In genomic region chr15:43106486-43106829, GRCh38 we compare ENCODE assay signal across 8 cellular contexts. TPM values are rescaled to one million over a fixed set of nuclear protein-coding genes. Genes with fewer than 3 reads are reported as not detected.
DNase-seq lines count a peak whose midpoint lies in the region; ATAC-seq, FAIRE-seq and TF ChIP-seq lines count a peak whose summit lies in the region.

No MANE protein-coding gene starts in this region.

- H3K36me3 Mint-ChIP-seq in activated CD4-positive, alpha-beta T cell treated with anti-CD3 and anti-CD28 coated beads, Interleukin-2, amount 10 ng/mL, durations not matched to agents 24 days and 14 days (ENCODE audit: low read depth): peaks cover 24% of the 10 kb centered on the region

- peak overlapping the region; percentile 82 for H3K9ac ChIP-seq in HepG2 (ENCODE audit: insufficient read depth, low read depth, low read length)

- H3K4me2 ChIP-seq in HepG2 (ENCODE audit: low read depth, low read length): peak overlapping the region; percentile 83

- no peaks in the 10 kb centered on the region for H3K27me3 Mint-ChIP-seq in activated CD4-positive, alpha-beta T cell treated with anti-CD3 and anti-CD28 coated beads, Interleukin-2, amount 10 ng/mL, durations not matched to agents 24 days and 14 days

- no peak for TF ChIP-seq RAD21 in HepG2 (CRISPR knock-in tag; IDR thresholded peaks at IDR 0.05)

- no peaks in the 10 kb centered on the region for H3K9me3 ChIP-seq in ascending aorta
- no peaks in the 10 kb centered on the region for H3K9me3 ChIP-seq in HepG2 (ENCODE audit: low read length)
- H3K9me3 ChIP-seq in thymus (ENCODE audit: control insufficient read depth): no peaks in the 10 kb centered on the region

- TF ChIP-seq EP300 in HepG2 (IDR thresholded peaks at IDR 0.05; ENCODE audit: low read depth in 2 of 2, low read length in 2 of 2) (no peak), HepG2 (CRISPR knock-in tag; IDR thresholded peaks at IDR 0.05; ENCODE audit: borderline replicate concordance) (no peak)

- no peak for DNase-seq in activated CD4-positive, alpha-beta T cell treated with anti-CD3 and anti-CD28 coated beads, Interleukin-2, amount 10 ng/mL, durations not matched to agents 24 days and 14 days
- no peak for DNase-seq in activated CD4-positive, alpha-beta T cell treated with anti-CD3 and anti-CD28 coated beads for 1 hour
- no peak for DNase-seq in ascending aorta (ENCODE audit: low spot score in 2 of 2)
- no peak for DNase-seq in HepG2 (ENCODE audit: low spot score)
- no peak for DNase-seq in activated CD8-positive, alpha-beta memory T cell treated with anti-CD3 and anti-CD28 coated beads, Interleukin-2, amount 50 U/mL, for 48 hours

- H3K4me3 ChIP-seq in ascending aorta (peak overlapping the region; percentile 68 to 76), HepG2 (replicated peaks in 1 of 3; ENCODE audit: insufficient read depth in 1 of 3, low read depth in 2 of 3, low read length in 3 of 3) (peak overlapping the region; percentile 89 to 99 (median 89)), thymus (ENCODE audit: low read length) (peak overlapping the region; percentile 95)

- peak overlapping the region; percentile 99 for H3K4me3 Mint-ChIP-seq in activated CD4-positive, alpha-beta T cell treated with anti-CD3 and anti-CD28 coated beads, Interleukin-2, amount 10 ng/mL, durations not matched to agents 24 days and 14 days

- WGBS in HepG2 (ENCODE audit: low lambda C conversion rate): 0% methylated on average over 7 of the region's 7 CpGs
- WGBS in thymus: 28% methylated on average over 7 of the region's 7 CpGs

- H2AFZ ChIP-seq in HepG2 (ENCODE audit: low read length): peak overlapping the region; percentile 56

- H3K27ac ChIP-seq in ascending aorta: peak overlapping the region; percentile 82 to 95
- peak overlapping the region; percentile 76 for H3K27ac ChIP-seq in HepG2 (ENCODE audit: extremely low read length, insufficient read depth, low read length)
- H3K27ac ChIP-seq in thymus (ENCODE audit: low read depth): peak overlapping the region; percentile 93

- H3K4me1 Mint-ChIP-seq in activated CD4-positive, alpha-beta T cell treated with anti-CD3 and anti-CD28 coated beads, Interleukin-2, amount 10 ng/mL, durations not matched to agents 24 days and 14 days: peaks cover 37% of the 10 kb centered on the region

- no peaks in the 10 kb centered on the region for H4K20me1 ChIP-seq in HepG2 (ENCODE audit: insufficient read depth, low read length)

- in situ Hi-C loops in HepG2 (cut with HindIII; ENCODE audit: extremely low pct_ligation_motif_present, low pct_unique_long_range_greater_than_20kb): no loop called here

- TF ChIP-seq CTCF in ascending aorta (IDR thresholded peaks at IDR 0.05) (no peak), HepG2 (CRISPR knock-in tag; IDR thresholded peaks at IDR 0.05) (no peak)

- H3K27me3 ChIP-seq in ascending aorta (no peaks in the 10 kb centered on the region), HepG2 (ENCODE audit: control insufficient read depth in 1 of 2, insufficient read depth in 2 of 2, low read length in 2 of 2) (no peaks in the 10 kb centered on the region; a peak in 1 of 5 replicates), thymus (ENCODE audit: control insufficient read depth, insufficient read depth) (no peaks in the 10 kb centered on the region)

- no peak for FAIRE-seq in HepG2 (lab: Jason Lieb, UNC)

- H3K36me3 ChIP-seq in ascending aorta (no peaks in the 10 kb centered on the region), HepG2 (replicated peaks in 1 of 2; ENCODE audit: control insufficient read depth in 1 of 2, insufficient read depth in 2 of 2, low read length in 2 of 2) (peaks cover 0 to 5% of the 10 kb centered on the region in 2 experiments; a peak in 2 of 5 replicates), thymus (ENCODE audit: control insufficient read depth, insufficient read depth) (no peaks in the 10 kb centered on the region)

- no TSS peak for BruUV-seq in HepG2 (replicated peaks; lab: Mats Ljungman, UMichigan)

- ATAC-seq in HepG2 (peak; percentile 12; the same call in 2 of the 3 replicates), HG02840 (IDR thresholded peaks at IDR 0.05; ENCODE audit: low FRiP score, unreplicated experiment) (no peak), GM21515 (IDR thresholded peaks at IDR 0.05; ENCODE audit: unreplicated experiment) (no peak)

- POLR2A ChIA-PET in HepG2 (lab: Yijun Ruan, JAX): interaction anchor here (1.0 to 2.1 kb wide), 3 partner anchors 11 to 27 kb away, joined by 4 to 7 read pairs (median 6); partner anchors contain the start of gene TMEM62

- no peak for TF ChIP-seq POLR2A in HepG2 (IDR thresholded peaks at IDR 0.05; ENCODE audit: insufficient read depth in 1 of 2, low read depth in 2 of 2, low read length in 2 of 2)

- intact Hi-C loops in activated CD4-positive, alpha-beta T cell treated with anti-CD3 and anti-CD28 coated beads, Interleukin-2, amount 10 ng/mL, durations not matched to agents 24 days and 14 days (cut with micrococcal nuclease): loop anchor here (1.0 to 5.0 kb wide), 2 partner anchors 17 to 834 kb away; partner anchors contain the start of genes GANC and TMEM87A
- intact Hi-C loops in ascending aorta (cut with DNase I) (loop anchor here (1.0 to 5.0 kb wide), 4 partner anchors 16 to 185 kb away; partner anchors contain the start of gene TMEM62), HepG2 (cut with micrococcal nuclease; ENCODE audit: unreplicated experiment) (loop anchor here (5.0 kb wide), 1 partner anchor 81 kb away; the partner anchor contains the start of gene CCNDBP1)

- peak overlapping the region; percentile 94 for H3K27ac Mint-ChIP-seq in activated CD4-positive, alpha-beta T cell treated with anti-CD3 and anti-CD28 coated beads, Interleukin-2, amount 10 ng/mL, durations not matched to agents 24 days and 14 days

- H3K79me2 ChIP-seq in HepG2 (ENCODE audit: insufficient read depth, low read length): peaks cover 38% of the 10 kb centered on the region

- CTCF ChIA-PET in HepG2 (lab: Yijun Ruan, JAX; ENCODE audit: low intra/inter-chr PET ratio, low total read pairs): no interaction called here

- peaks cover 0 to 14% of the 10 kb centered on the region in 2 donors for H3K4me1 ChIP-seq in ascending aorta
- H3K4me1 ChIP-seq in HepG2 (ENCODE audit: insufficient read depth, low read length): peaks cover 15% of the 10 kb centered on the region
- peaks cover 5% of the 10 kb centered on the region for H3K4me1 ChIP-seq in thymus (ENCODE audit: control insufficient read depth, insufficient read depth, low read length)

- H3K9me3 Mint-ChIP-seq in activated CD4-positive, alpha-beta T cell treated with anti-CD3 and anti-CD28 coated beads, Interleukin-2, amount 10 ng/mL, durations not matched to agents 24 days and 14 days: no peaks in the 10 kb centered on the region

RNA-seq across cellular contexts. Expression of gene UBR1, which starts 0.6 kb away (rescaled TPM):
- 31.6 and 34.3 TPM in 2 replicates for total RNA-seq in activated CD4-positive, alpha-beta T cell treated with anti-CD3 and anti-CD28 coated beads, Interleukin-2, amount 10 ng/mL, durations not matched to agents 24 days and 14 days
- total RNA-seq in ascending aorta (8.2 TPM), HepG2 (2016; rRNA removed; fragmentation: Illumina TruSeq; extraction: Trizol) (18.0 and 21.7 TPM in 2 replicates)
- 9.3 and 9.4 TPM in 2 replicates for total RNA-seq in HepG2 (2016; cell fraction: cytosol; rRNA removed; fragmentation: Illumina TruSeq; extraction: Trizol; ENCODE audit: low read depth)
- total RNA-seq in HepG2 (2016; cell fraction: insoluble cytoplasmic fraction; rRNA removed; fragmentation: Illumina TruSeq; extraction: Trizol): 17.5 and 18.2 TPM in 2 replicates
- 4.4 and 5.0 TPM in 2 replicates for total RNA-seq in HepG2 (2016; cell fraction: membrane; rRNA removed; fragmentation: Illumina TruSeq; extraction: Trizol)
- 32.7 and 33.5 TPM in 2 replicates for total RNA-seq in HepG2 (2016; cell fraction: nucleus; rRNA removed; fragmentation: Illumina TruSeq; extraction: Trizol)
- polyA plus RNA-seq in HepG2 (2011; rRNA removed) (6.4 and 7.2 TPM in 2 replicates), thymus (10.2 TPM)
- polyA plus RNA-seq in HepG2 (2011; cell fraction: cytosol; rRNA removed): 2.6 and 4.7 TPM in 2 replicates
- 7.8 and 8.8 TPM in 2 replicates for polyA plus RNA-seq in HepG2 (2011; cell fraction: nucleus; rRNA removed)
- 9.7 and 11.8 TPM in 2 replicates for polyA plus RNA-seq in HepG2 (2012)
- 0.95 and 1.2 TPM in 2 replicates for polyA plus RNA-seq in HepG2 (2016; cell fraction: cytosol; fragmentation: Illumina TruSeq; extraction: Trizol; ENCODE audit: low read depth)
- polyA plus RNA-seq in HepG2 (2016; cell fraction: insoluble cytoplasmic fraction; fragmentation: Illumina TruSeq; extraction: Trizol; ENCODE audit: low read depth): 6.2 and 7.4 TPM in 2 replicates
- polyA plus RNA-seq in HepG2 (2016; cell fraction: membrane; fragmentation: Illumina TruSeq; extraction: Trizol; ENCODE audit: low read depth): 0.58 and 1.1 TPM in 2 replicates
- 11.8 and 15.4 TPM in 2 replicates for polyA plus RNA-seq in HepG2 (2016; cell fraction: nucleus; fragmentation: Illumina TruSeq; extraction: Trizol; ENCODE audit: insufficient read depth, low read depth)
- polyA minus RNA-seq in HepG2 (2011; rRNA and poly(A)+ RNA removed; ENCODE audit: low replicate concordance): 14.1 and 20.9 TPM in 2 replicates
- polyA minus RNA-seq in HepG2 (2011; cell fraction: cytosol; rRNA and poly(A)+ RNA removed): 11.9 and 12.7 TPM in 2 replicates
- polyA minus RNA-seq in HepG2 (2011; cell fraction: nucleus; rRNA and poly(A)+ RNA removed): 68.1 and 101 TPM in 2 replicates

RNA-seq across cellular contexts. Expression of gene TMEM62, which starts 26.9 kb away (rescaled TPM):
- total RNA-seq in activated CD4-positive, alpha-beta T cell treated with anti-CD3 and anti-CD28 coated beads, Interleukin-2, amount 10 ng/mL, durations not matched to agents 24 days and 14 days: 14.7 and 18.7 TPM in 2 replicates
- 9.0 TPM for total RNA-seq in ascending aorta
- 13.8 and 20.9 TPM in 2 replicates for total RNA-seq in HepG2 (2016; rRNA removed; fragmentation: Illumina TruSeq; extraction: Trizol)
- 11.1 and 14.4 TPM in 2 replicates for total RNA-seq in HepG2 (2016; cell fraction: cytosol; rRNA removed; fragmentation: Illumina TruSeq; extraction: Trizol; ENCODE audit: low read depth)
- 11.8 and 20.8 TPM in 2 replicates for total RNA-seq in HepG2 (2016; cell fraction: insoluble cytoplasmic fraction; rRNA removed; fragmentation: Illumina TruSeq; extraction: Trizol)
- total RNA-seq in HepG2 (2016; cell fraction: membrane; rRNA removed; fragmentation: Illumina TruSeq; extraction: Trizol): 18.6 and 19.3 TPM in 2 replicates
- total RNA-seq in HepG2 (2016; cell fraction: nucleus; rRNA removed; fragmentation: Illumina TruSeq; extraction: Trizol): 29.9 and 33.1 TPM in 2 replicates
- 14.2 and 19.9 TPM in 2 replicates for polyA plus RNA-seq in HepG2 (2011; rRNA removed)
- polyA plus RNA-seq in HepG2 (2011; cell fraction: cytosol; rRNA removed): 8.3 and 17.6 TPM in 2 replicates
- 18.9 and 27.0 TPM in 2 replicates for polyA plus RNA-seq in HepG2 (2011; cell fraction: nucleus; rRNA removed)
- 35.0 and 42.0 TPM in 2 replicates for polyA plus RNA-seq in HepG2 (2012)
- polyA plus RNA-seq in HepG2 (2016; cell fraction: cytosol; fragmentation: Illumina TruSeq; extraction: Trizol; ENCODE audit: low read depth): 8.6 and 8.9 TPM in 2 replicates
- 9.6 and 10.8 TPM in 2 replicates for polyA plus RNA-seq in HepG2 (2016; cell fraction: insoluble cytoplasmic fraction; fragmentation: Illumina TruSeq; extraction: Trizol; ENCODE audit: low read depth)
- polyA plus RNA-seq in HepG2 (2016; cell fraction: membrane; fragmentation: Illumina TruSeq; extraction: Trizol; ENCODE audit: low read depth): 14.0 and 15.4 TPM in 2 replicates
- polyA plus RNA-seq in HepG2 (2016; cell fraction: nucleus; fragmentation: Illumina TruSeq; extraction: Trizol; ENCODE audit: insufficient read depth, low read depth): 26.7 and 27.5 TPM in 2 replicates
- polyA minus RNA-seq in HepG2 (2011; rRNA and poly(A)+ RNA removed; ENCODE audit: low replicate concordance): 9.4 and 12.1 TPM in 2 replicates
- polyA minus RNA-seq in HepG2 (2011; cell fraction: cytosol; rRNA and poly(A)+ RNA removed): 4.8 and 9.0 TPM in 2 replicates
- 50.1 and 63.3 TPM in 2 replicates for polyA minus RNA-seq in HepG2 (2011; cell fraction: nucleus; rRNA and poly(A)+ RNA removed)
- 17.8 TPM for polyA plus RNA-seq in thymus
